Comparison of ENCODE assay signal across 1 cellular context in genomic region chr5:59204114-59204897, GRCh38.
TF ChIP-seq lines count a peak whose summit lies in the region.

No MANE protein-coding gene starts in this region.

TF ChIP-seq in SK-N-SH, 30 proteins besides CTCF, POLR2A, EP300 and RAD21 (continued from another document):
- TF ChIP-seq USF1 (IDR thresholded peaks at IDR 0.05; ENCODE audit: borderline replicate concordance, low read depth) (no peak), NFIC (IDR thresholded peaks at IDR 0.05; ENCODE audit: borderline replicate concordance) (no peak), RFX5 (IDR thresholded peaks at IDR 0.05; ENCODE audit: low read length) (no peak), RXRA (IDR thresholded peaks at IDR 0.05; ENCODE audit: borderline replicate concordance, low read depth) (no peak), SMC3 (IDR thresholded peaks at IDR 0.05; ENCODE audit: low read depth, low read length) (no peak), FOXJ3 (CRISPR knock-in tag; IDR thresholded peaks at IDR 0.05) (no peak), NRF1 (IDR thresholded peaks at IDR 0.05; ENCODE audit: low read depth, low read length) (no peak), ELF1 (IDR thresholded peaks at IDR 0.05) (no peak)
